Comparison of ENCODE assay signal across 16 cellular contexts in genomic region chr11:17414317-17414737, GRCh38. TPM values are rescaled to one million over a fixed set of nuclear protein-coding genes. Genes with fewer than 3 reads are reported as not detected.
DNase-seq lines count a peak whose midpoint lies in the region; ATAC-seq and TF ChIP-seq lines count a peak whose summit lies in the region.
"Had no signal": no experiment of that assay in that cellular context is flagged by ENCODE, and none has a peak within 500 bp of the region (broad histone marks: within the 10 kb centered on the region; RNA-seq: fewer than 3 reads in every experiment).

No MANE protein-coding gene starts in this region.

- H3K27ac ChIP-seq in colonic mucosa (no peak overlapping the region), caudate nucleus (ENCODE audit: low read depth, low read length) (no peak overlapping the region)
- H3K27ac ChIP-seq: PC-9, sigmoid colon, SK-N-MC, testis had no signal

- no peaks in the 10 kb centered on the region for H3K9me3 ChIP-seq in colonic mucosa
- H3K9me3 ChIP-seq: sigmoid colon, testis had no signal

- H3K4me1 ChIP-seq in colonic mucosa: no peaks in the 10 kb centered on the region
- H3K4me1 ChIP-seq: sigmoid colon had no signal

- no peaks in the 10 kb centered on the region for H3K36me3 ChIP-seq in colonic mucosa
- H3K36me3 ChIP-seq: sigmoid colon had no signal

- intact Hi-C loops in colonic mucosa (cut with DNase I): no loop called here

- TF ChIP-seq CTCF in colonic mucosa (IDR thresholded peaks at IDR 0.05): no peak

- no peaks in the 10 kb centered on the region for H3K27me3 ChIP-seq in colonic mucosa
- H3K27me3 ChIP-seq: sigmoid colon, testis had no signal

- no peaks in the 10 kb centered on the region for H3K9me3 Mint-ChIP-seq in activated naive CD8-positive, alpha-beta T cell treated with anti-CD3 and anti-CD28 coated beads, Interleukin-2, amount 10 ng/mL, durations not matched to agents 7 days and 5 days
- no peaks in the 10 kb centered on the region for H3K9me3 Mint-ChIP-seq in activated naive CD8-positive, alpha-beta T cell treated with anti-CD3 and anti-CD28 coated beads for 36 hours
- H3K9me3 Mint-ChIP-seq in immature natural killer cell: peaks cover 0 to 2% (median 0%) of the 10 kb centered on the region in 6 donors
- H3K9me3 Mint-ChIP-seq: activated T-helper 17 cell treated with anti-CD3 and anti-CD28 coated beads, Interleukin-2, amount 50 U/mL, for 72 hours had no signal

- peak; percentile 82 for ATAC-seq in activated naive CD8-positive, alpha-beta T cell treated with anti-CD3 and anti-CD28 coated beads, Interleukin-2, amount 10 ng/mL, durations not matched to agents 7 days and 5 days (ENCODE audit: low read depth)
- ATAC-seq: activated T-helper 17 cell treated with anti-CD3 and anti-CD28 coated beads, Interleukin-2, amount 50 U/mL, for 72 hours had no signal

- no peak overlapping the region for H3K4me3 ChIP-seq in colonic mucosa
- H3K4me3 ChIP-seq: PC-9, sigmoid colon, SK-N-MC, testis had no signal

- H3K9ac ChIP-seq in colonic mucosa (ENCODE audit: low read depth in 2 of 2, low read length in 2 of 2): no peak overlapping the region

- peaks cover 39% of the 10 kb centered on the region for H3K27me3 Mint-ChIP-seq in activated naive CD8-positive, alpha-beta T cell treated with anti-CD3 and anti-CD28 coated beads, Interleukin-2, amount 10 ng/mL, durations not matched to agents 7 days and 5 days
- H3K27me3 Mint-ChIP-seq in activated naive CD8-positive, alpha-beta T cell treated with anti-CD3 and anti-CD28 coated beads for 36 hours: peaks cover 27% of the 10 kb centered on the region
- H3K27me3 Mint-ChIP-seq in immature natural killer cell (ENCODE audit: low read depth in 3 of 3): peaks cover 0 to 2% (median 2%) of the 10 kb centered on the region in 3 donors

- H3K27ac Mint-ChIP-seq in activated naive CD8-positive, alpha-beta T cell treated with anti-CD3 and anti-CD28 coated beads, Interleukin-2, amount 10 ng/mL, durations not matched to agents 7 days and 5 days: peak overlapping the region; percentile 84
- H3K27ac Mint-ChIP-seq in activated naive CD8-positive, alpha-beta T cell treated with anti-CD3 and anti-CD28 coated beads for 36 hours: no peak overlapping the region
- H3K27ac Mint-ChIP-seq in immature natural killer cell: no peak overlapping the region
- H3K27ac Mint-ChIP-seq: activated T-helper 17 cell treated with anti-CD3 and anti-CD28 coated beads, Interleukin-2, amount 50 U/mL, for 72 hours had no signal

- DNase-seq in activated naive CD8-positive, alpha-beta T cell treated with anti-CD3 and anti-CD28 coated beads, Interleukin-2, amount 10 ng/mL, durations not matched to agents 7 days and 5 days: peak; percentile 61
- DNase-seq in activated naive CD8-positive, alpha-beta T cell treated with anti-CD3 and anti-CD28 coated beads for 36 hours: no peak
- DNase-seq in NCI-H345 (lab: John Stamatoyannopoulos, UW) (peak; percentile 75), colonic mucosa (peak; percentile 45), caudate nucleus (lab: John Stamatoyannopoulos, UW) (no peak), immature natural killer cell (no peak)
- DNase-seq in activated CD4-positive, alpha-beta T cell treated with anti-CD3 and anti-CD28 coated beads, Interleukin-2, amount 50 U/mL, for 1 hour: no peak
- DNase-seq: left cardiac atrium; NCI-H446; nucleus accumbens; PC-9; sigmoid colon; stimulated activated CD4-positive, alpha-beta T cell treated with anti-CD3 and anti-CD28 coated beads, Interleukin-2, amount 100 ng/mL, for 48 hours; testis had no signal

- peak overlapping the region; percentile 58 for H3K4me3 Mint-ChIP-seq in activated naive CD8-positive, alpha-beta T cell treated with anti-CD3 and anti-CD28 coated beads, Interleukin-2, amount 10 ng/mL, durations not matched to agents 7 days and 5 days
- H3K4me3 Mint-ChIP-seq in activated naive CD8-positive, alpha-beta T cell treated with anti-CD3 and anti-CD28 coated beads for 36 hours: no peak overlapping the region
- no peak overlapping the region for H3K4me3 Mint-ChIP-seq in immature natural killer cell
- H3K4me3 Mint-ChIP-seq: activated T-helper 17 cell treated with anti-CD3 and anti-CD28 coated beads, Interleukin-2, amount 50 U/mL, for 72 hours had no signal

- H3K4me1 Mint-ChIP-seq in activated naive CD8-positive, alpha-beta T cell treated with anti-CD3 and anti-CD28 coated beads, Interleukin-2, amount 10 ng/mL, durations not matched to agents 7 days and 5 days: peaks cover 45% of the 10 kb centered on the region
- H3K4me1 Mint-ChIP-seq in activated naive CD8-positive, alpha-beta T cell treated with anti-CD3 and anti-CD28 coated beads for 36 hours: peaks cover 4% of the 10 kb centered on the region
- no peaks in the 10 kb centered on the region for H3K4me1 Mint-ChIP-seq in immature natural killer cell
- H3K4me1 Mint-ChIP-seq: activated T-helper 17 cell treated with anti-CD3 and anti-CD28 coated beads, Interleukin-2, amount 50 U/mL, for 72 hours had no signal

- peaks cover 2% of the 10 kb centered on the region for H3K36me3 Mint-ChIP-seq in activated naive CD8-positive, alpha-beta T cell treated with anti-CD3 and anti-CD28 coated beads, Interleukin-2, amount 10 ng/mL, durations not matched to agents 7 days and 5 days
- no peaks in the 10 kb centered on the region for H3K36me3 Mint-ChIP-seq in activated naive CD8-positive, alpha-beta T cell treated with anti-CD3 and anti-CD28 coated beads for 36 hours
- H3K36me3 Mint-ChIP-seq in immature natural killer cell: no peaks in the 10 kb centered on the region

- POLR2A ChIA-PET in activated naive CD8-positive, alpha-beta T cell treated with anti-CD3 and anti-CD28 coated beads, Interleukin-2, amount 10 ng/mL, durations not matched to agents 7 days and 5 days (lab: Charles Lee): interaction anchor here (1.5 kb wide), 1 partner anchor 26 kb away, joined by 4 read pairs; the partner anchor contains the start of gene KCNJ11

RNA-seq across cellular contexts. Expression of gene KCNJ11, which starts 25.9 kb away (rescaled TPM):
- total RNA-seq in activated naive CD8-positive, alpha-beta T cell treated with anti-CD3 and anti-CD28 coated beads, Interleukin-2, amount 10 ng/mL, durations not matched to agents 7 days and 5 days: 1 to 10 TPM; 1.8 to 2.7 TPM
- total RNA-seq in activated naive CD8-positive, alpha-beta T cell treated with anti-CD3 and anti-CD28 coated beads for 36 hours: under 1 TPM; 0.56 to 0.74 TPM
- 1 to 10 TPM; 1.4 to 2.9 TPM for total RNA-seq in colonic mucosa
- polyA plus RNA-seq in immature natural killer cell: not detected

Comparison
In these comparisons a context has a peak if more than half of its experiments do, and no peak if none do; other contexts are left out.
1. DNase-seq: peak in activated naive CD8-positive, alpha-beta T cell treated with anti-CD3 and anti-CD28 coated beads, Interleukin-2, amount 10 ng/mL, durations not matched to agents 7 days and 5 days (single experiment), NCI-H345 (single experiment) and colonic mucosa (single experiment); none in activated naive CD8-positive, alpha-beta T cell treated with anti-CD3 and anti-CD28 coated beads for 36 hours (single experiment), caudate nucleus (0 of 61), immature natural killer cell (0 of 3) and activated CD4-positive, alpha-beta T cell treated with anti-CD3 and anti-CD28 coated beads, Interleukin-2, amount 50 U/mL, for 1 hour (single experiment).